In genomic region chr2:8078760-8079159, GRCh38 we compare ENCODE assay signal across 21 cellular contexts.
"Had no signal": no experiment of that assay in that cellular context is flagged by ENCODE, and none has a peak within 500 bp of the region (broad histone marks: within the 10 kb centered on the region; RNA-seq: fewer than 3 reads in every experiment).

No MANE protein-coding gene starts in this region.

- H3K4me2 ChIP-seq: KMS-11, SK-N-SH had no signal

- ATAC-seq: Panc1, PC-3 had no signal

- FAIRE-seq: HTR-8/SVneo had no signal

- DNase-seq: Kasumi-1, NCI-H1092, NCI-H1105 treated with DMSO at 0.1 percent for 48 hours, NCI-H1417 treated with DMSO at 0.1 percent for 48 hours, NCI-H146, NCI-H1694 treated with DMSO at 0.1 percent for 48 hours, NCI-H1930, NCI-H2081, NCI-H2107, NCI-H2227 treated with DMSO at 0.1 percent for 48 hours, NCI-H524, NCI-H526 treated with DMSO at 0.1 percent for 48 hours, NCI-H774, PC-3, SHP77, SK-N-SH had no signal

- H3K27ac ChIP-seq: HL-60, KMS-11, RWPE1 had no signal

- H3K9ac ChIP-seq: KMS-11, SK-N-SH had no signal

- H3K9me3 ChIP-seq: SK-N-SH had no signal
